Comparison of ENCODE assay signal across 2 cellular contexts in genomic region chrX:2406891-2407518, GRCh38.
TF ChIP-seq lines count a peak whose summit lies in the region.

No MANE protein-coding gene starts in this region.

TF ChIP-seq in HEK293, 187 proteins besides CTCF, POLR2A, EP300 and RAD21 (continued from another document):
- TF ChIP-seq, protein P1, sequence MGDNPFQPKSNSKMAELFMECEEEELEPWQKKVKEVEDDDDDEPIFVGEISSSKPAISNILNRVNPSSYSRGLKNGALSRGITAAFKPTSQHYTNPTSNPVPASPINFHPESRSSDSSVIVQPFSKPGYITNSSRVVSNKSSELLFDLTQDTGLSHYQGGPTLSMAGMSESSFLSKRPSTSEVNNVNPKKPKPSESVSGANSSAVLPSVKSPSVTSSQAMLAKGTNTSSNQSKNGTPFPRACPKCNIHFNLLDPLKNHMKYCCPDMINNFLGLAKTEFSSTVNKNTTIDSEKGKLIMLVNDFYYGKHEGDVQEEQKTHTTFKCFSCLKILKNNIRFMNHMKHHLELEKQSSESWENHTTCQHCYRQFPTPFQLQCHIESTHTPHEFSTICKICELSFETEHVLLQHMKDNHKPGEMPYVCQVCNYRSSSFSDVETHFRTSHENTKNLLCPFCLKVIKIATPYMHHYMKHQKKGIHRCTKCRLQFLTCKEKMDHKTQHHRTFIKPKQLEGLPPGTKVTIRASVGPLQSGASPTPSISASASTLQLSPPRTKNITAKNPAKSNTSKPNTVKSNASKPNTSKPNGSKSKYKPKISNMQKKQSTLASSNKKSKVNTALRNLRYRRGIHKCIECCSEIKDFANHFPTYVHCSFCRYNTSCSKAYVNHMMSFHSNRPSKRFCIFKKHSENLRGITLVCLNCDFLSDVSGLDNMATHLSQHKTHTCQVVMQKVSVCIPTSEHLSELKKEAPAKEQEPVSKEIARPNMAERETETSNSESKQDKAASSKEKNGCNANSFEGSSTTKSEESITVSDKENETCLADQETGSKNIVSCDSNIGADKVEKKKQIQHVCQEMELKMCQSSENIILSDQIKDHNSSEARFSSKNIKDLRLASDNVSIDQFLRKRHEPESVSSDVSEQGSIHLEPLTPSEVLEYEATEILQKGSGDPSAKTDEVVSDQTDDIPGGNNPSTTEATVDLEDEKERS (tag by site-specific recombination; IDR thresholded peaks at IDR 0.05) = peak; percentile 83
- TF ChIP-seq SCRT1 (tag by site-specific recombination; IDR thresholded peaks at IDR 0.05; ENCODE audit: borderline replicate concordance) = no peak
- TF ChIP-seq SETDB1 (IDR thresholded peaks at IDR 0.05; ENCODE audit: insufficient read length, low read length) = peak; percentile 63

TF ChIP-seq in GM12878, 131 proteins besides CTCF, POLR2A, EP300 and RAD21 (continued from another document):
- TF ChIP-seq ZNF687 (IDR thresholded peaks at IDR 0.05) (no peak), POU2F2 (IDR thresholded peaks at IDR 0.05; ENCODE audit: borderline replicate concordance, low read depth, low read length) (no peak), KLF5 (IDR thresholded peaks at IDR 0.05; ENCODE audit: partially characterized antibody) (no peak)
